ENCODE assay signal across 21 cellular contexts in the genomic region with DNA sequence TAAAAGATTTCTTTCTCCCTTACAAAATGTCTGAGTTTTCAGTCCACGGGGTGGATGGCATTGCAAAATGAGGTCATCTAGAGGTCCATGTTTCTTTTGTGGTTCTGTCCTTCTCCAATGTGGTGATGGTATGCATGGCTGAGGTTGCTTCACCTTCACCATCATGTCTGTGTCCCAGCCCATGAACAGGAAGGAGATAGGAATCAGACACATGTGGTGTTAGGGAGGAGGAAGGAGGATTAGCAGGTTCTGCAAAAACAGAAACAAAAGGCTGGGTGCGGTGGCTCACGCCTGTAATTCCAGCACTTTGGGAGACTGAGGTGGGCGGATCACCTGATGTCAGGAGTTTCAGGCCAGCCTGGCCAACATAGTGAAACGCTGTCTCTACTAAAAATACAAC. TPM values are rescaled to one million over a fixed set of nuclear protein-coding genes. Genes with fewer than 3 reads are reported as not detected.
DNase-seq lines count a peak whose midpoint lies in the region; ATAC-seq and TF ChIP-seq lines count a peak whose summit lies in the region.
"Had no signal": no experiment of that assay in that cellular context is flagged by ENCODE, and none has a peak within 500 bp of the region (broad histone marks: within the 10 kb centered on the region; RNA-seq: fewer than 3 reads in every experiment).

No MANE protein-coding gene starts in this region.

- WGBS in esophagus squamous epithelium, 2 donors = 36 to 58% methylated on average over 5 of the region's 5 CpGs

- intact Hi-C loops in activated CD4-positive, alpha-beta memory T cell treated with anti-CD3 and anti-CD28 coated beads for 36 hours (cut with micrococcal nuclease) = no loop called here
- intact Hi-C loops in esophagus squamous epithelium (cut with DNase I) (no loop called here), vagina (cut with DNase I) (no loop called here)

- H3K4me3 Mint-ChIP-seq in activated CD4-positive, alpha-beta memory T cell treated with anti-CD3 and anti-CD28 coated beads, Interleukin-2, amount 10 ng/mL, durations not matched to agents 7 days and 5 days = no peak overlapping the region
- no peak overlapping the region for H3K4me3 Mint-ChIP-seq in activated CD4-positive, alpha-beta memory T cell treated with anti-CD3 and anti-CD28 coated beads for 36 hours
- H3K4me3 Mint-ChIP-seq: central memory CD8-positive, alpha-beta T cell had no signal

- no peak overlapping the region for H3K27ac Mint-ChIP-seq in activated CD4-positive, alpha-beta memory T cell treated with anti-CD3 and anti-CD28 coated beads, Interleukin-2, amount 10 ng/mL, durations not matched to agents 7 days and 5 days
- H3K27ac Mint-ChIP-seq in activated CD4-positive, alpha-beta memory T cell treated with anti-CD3 and anti-CD28 coated beads for 36 hours = no peak overlapping the region

- H3K27ac ChIP-seq in esophagus squamous epithelium (peak overlapping the region in 3 of 4 donors; percentile 25 to 71 (median 70)), vagina (no peak overlapping the region)
- H3K27ac ChIP-seq: 22Rv1, pancreas, suprapubic skin had no signal

- H3K9me3 ChIP-seq in esophagus squamous epithelium (peaks cover 0 to 11% (median 0%) of the 10 kb centered on the region in 3 donors), vagina (no peaks in the 10 kb centered on the region)
- H3K9me3 ChIP-seq: pancreas, suprapubic skin had no signal

- CTCF ChIA-PET in activated CD4-positive, alpha-beta memory T cell treated with anti-CD3 and anti-CD28 coated beads, Interleukin-2, amount 10 ng/mL, durations not matched to agents 7 days and 5 days (lab: Charles Lee) = no interaction called here
- CTCF ChIA-PET in activated CD4-positive, alpha-beta memory T cell treated with anti-CD3 and anti-CD28 coated beads for 36 hours (lab: Charles Lee) = no interaction called here

- no peak for TF ChIP-seq POLR2A in esophagus squamous epithelium (IDR thresholded peaks at IDR 0.05)
- no peak for TF ChIP-seq POLR2A in vagina (IDR thresholded peaks at IDR 0.05)

- H3K4me3 ChIP-seq in esophagus squamous epithelium (no peak overlapping the region), vagina (no peak overlapping the region)
- H3K4me3 ChIP-seq: pancreas, suprapubic skin had no signal

- no peak for TF ChIP-seq CTCF in esophagus squamous epithelium (IDR thresholded peaks at IDR 0.05)
- no peak for TF ChIP-seq CTCF in vagina (IDR thresholded peaks at IDR 0.05)

- no peaks in the 10 kb centered on the region for H3K27me3 Mint-ChIP-seq in activated CD4-positive, alpha-beta memory T cell treated with anti-CD3 and anti-CD28 coated beads, Interleukin-2, amount 10 ng/mL, durations not matched to agents 7 days and 5 days
- H3K27me3 Mint-ChIP-seq in activated CD4-positive, alpha-beta memory T cell treated with anti-CD3 and anti-CD28 coated beads for 36 hours = no peaks in the 10 kb centered on the region
- H3K27me3 Mint-ChIP-seq: central memory CD8-positive, alpha-beta T cell had no signal

- peaks cover 10% of the 10 kb centered on the region for H3K9me3 Mint-ChIP-seq in activated CD4-positive, alpha-beta memory T cell treated with anti-CD3 and anti-CD28 coated beads, Interleukin-2, amount 10 ng/mL, durations not matched to agents 7 days and 5 days
- peaks cover 5% of the 10 kb centered on the region for H3K9me3 Mint-ChIP-seq in activated CD4-positive, alpha-beta memory T cell treated with anti-CD3 and anti-CD28 coated beads for 36 hours
- H3K9me3 Mint-ChIP-seq: central memory CD8-positive, alpha-beta T cell had no signal

- peak; percentile 22 for DNase-seq in activated CD4-positive, alpha-beta memory T cell treated with anti-CD3 and anti-CD28 coated beads, Interleukin-2, amount 10 ng/mL, durations not matched to agents 7 days and 5 days
- DNase-seq in activated CD4-positive, alpha-beta memory T cell treated with anti-CD3 and anti-CD28 coated beads for 36 hours = no peak
- DNase-seq in SKM-1 treated with dmso at 0.1 percent for 144 hours (lab: John Stamatoyannopoulos, UW; ENCODE audit: unreplicated experiment) (peak; percentile 88), esophagus squamous epithelium (lab: John Stamatoyannopoulos, UW) (no peak), vagina (ENCODE audit: extremely low spot score in 2 of 2) (peak; percentile 12 to 77), NAMALWA (ENCODE audit: low spot score) (no peak), T1000 (lab: John Stamatoyannopoulos, UW) (no peak)
- DNase-seq: activated effector memory CD4-positive, alpha-beta T cell treated with Interleukin-2 at 50 U/mL for 16 hours; C1 segment of cervical spinal cord; DMS 273 treated with DMSO at 0.1 percent for 48 hours; Karpas-422; left ventricle myocardium superior; NCI-H1694 treated with DMSO at 0.1 percent for 48 hours; NCI-H446; pancreas; stimulated activated CD4-positive, alpha-beta T cell treated with anti-CD3 and anti-CD28 coated beads, Interleukin-4, amount 100 ng/mL, for 1 hour had no signal

- no peak for ATAC-seq in HG03139 (IDR thresholded peaks at IDR 0.05; ENCODE audit: unreplicated experiment)
- ATAC-seq: activated CD4-positive, CD25-positive, alpha-beta regulatory T cell treated with anti-CD3 and anti-CD28 coated beads, Interleukin-2, amount 50 U/mL, for 24 hours; left ventricle myocardium superior; pancreas had no signal

- H3K4me1 Mint-ChIP-seq in activated CD4-positive, alpha-beta memory T cell treated with anti-CD3 and anti-CD28 coated beads, Interleukin-2, amount 10 ng/mL, durations not matched to agents 7 days and 5 days = peaks cover 43% of the 10 kb centered on the region
- H3K4me1 Mint-ChIP-seq in activated CD4-positive, alpha-beta memory T cell treated with anti-CD3 and anti-CD28 coated beads for 36 hours (ENCODE audit: low read depth) = peaks cover 23% of the 10 kb centered on the region

- H3K36me3 Mint-ChIP-seq in activated CD4-positive, alpha-beta memory T cell treated with anti-CD3 and anti-CD28 coated beads, Interleukin-2, amount 10 ng/mL, durations not matched to agents 7 days and 5 days (ENCODE audit: low read depth) = peaks cover 18% of the 10 kb centered on the region
- H3K36me3 Mint-ChIP-seq in activated CD4-positive, alpha-beta memory T cell treated with anti-CD3 and anti-CD28 coated beads for 36 hours = peaks cover 3% of the 10 kb centered on the region

- POLR2A ChIA-PET in activated CD4-positive, alpha-beta memory T cell treated with anti-CD3 and anti-CD28 coated beads, Interleukin-2, amount 10 ng/mL, durations not matched to agents 7 days and 5 days (lab: Charles Lee) = interaction anchor here (1.2 kb wide), 1 partner anchor 12 kb away, joined by 3 read pairs; no protein-coding TSS in a partner anchor
- POLR2A ChIA-PET in activated CD4-positive, alpha-beta memory T cell treated with anti-CD3 and anti-CD28 coated beads for 36 hours (lab: Charles Lee) = interaction anchor here (0.6 kb wide), 1 partner anchor 542 kb away, joined by 3 read pairs; no protein-coding TSS in a partner anchor

- H3K4me1 ChIP-seq in esophagus squamous epithelium = peaks cover 7 to 39% (median 15%) of the 10 kb centered on the region in 3 donors
- peaks cover 14% of the 10 kb centered on the region for H3K4me1 ChIP-seq in vagina
- H3K4me1 ChIP-seq: pancreas had no signal

- H3K27me3 ChIP-seq in esophagus squamous epithelium = no peaks in the 10 kb centered on the region
- H3K27me3 ChIP-seq in vagina = no peaks in the 10 kb centered on the region
- H3K27me3 ChIP-seq: pancreas, suprapubic skin had no signal

- H3K36me3 ChIP-seq in esophagus squamous epithelium (no peaks in the 10 kb centered on the region), vagina (no peaks in the 10 kb centered on the region)
- H3K36me3 ChIP-seq: pancreas, suprapubic skin had no signal

RNA-seq across cellular contexts. Expression of a gene that starts 11.0 kb away (rescaled TPM):
- total RNA-seq in activated CD4-positive, alpha-beta memory T cell treated with anti-CD3 and anti-CD28 coated beads, Interleukin-2, amount 10 ng/mL, durations not matched to agents 7 days and 5 days = 10 to 100 TPM; 48.8 to 50.6 TPM
- 10 to 100 TPM; 44.7 to 45.0 TPM for total RNA-seq in activated CD4-positive, alpha-beta memory T cell treated with anti-CD3 and anti-CD28 coated beads for 36 hours
- 10 to 100 TPM; 26.8 to 50.2 (median 33.4) TPM for total RNA-seq in esophagus squamous epithelium
- 67.5 TPM for total RNA-seq in vagina

Comparison
In these comparisons a context has a peak if more than half of its experiments do, and no peak if none do; other contexts are left out.
1. DNase-seq: peak in activated CD4-positive, alpha-beta memory T cell treated with anti-CD3 and anti-CD28 coated beads, Interleukin-2, amount 10 ng/mL, durations not matched to agents 7 days and 5 days (single experiment), SKM-1 treated with dmso at 0.1 percent for 144 hours (single experiment) and vagina (2 of 2); none in activated CD4-positive, alpha-beta memory T cell treated with anti-CD3 and anti-CD28 coated beads for 36 hours (single experiment), esophagus squamous epithelium (single experiment), NAMALWA (single experiment) and T1000 (single experiment).